16 cellular contexts compared by ENCODE assay signal in the genomic region with DNA sequence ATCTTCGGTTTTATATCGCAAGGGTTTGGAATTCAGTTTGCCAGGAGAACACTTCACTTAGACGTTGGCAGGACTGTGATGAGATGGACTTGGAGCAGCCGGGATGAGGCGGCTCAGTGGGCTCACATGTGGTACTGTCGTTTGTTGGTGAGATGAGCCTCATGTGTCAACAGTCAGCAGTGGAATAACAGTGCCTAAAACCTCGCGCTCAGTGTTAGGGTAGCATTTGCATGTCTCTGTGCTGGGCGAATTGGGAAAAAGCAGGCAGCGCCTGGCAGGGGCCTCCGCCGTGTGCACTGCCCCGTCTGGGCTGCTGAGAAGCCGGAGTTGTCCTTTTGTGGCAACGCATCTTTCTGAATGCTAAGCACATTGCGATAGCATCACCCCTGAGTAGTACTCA.
"Had no signal": no experiment of that assay in that cellular context is flagged by ENCODE, and none has a peak within 500 bp of the region (broad histone marks: within the 10 kb centered on the region; RNA-seq: fewer than 3 reads in every experiment).

No MANE protein-coding gene starts in this region.

- H3K36me3 Mint-ChIP-seq: natural killer cell treated with Interleukin-12 subunit alpha and Interleukin-12 subunit beta and Interleukin-15 and Interleukin-18, amount 100 ng/mL, for 72 hours; stimulated activated memory B cell treated with anti-CD40 and anti-IgM and Interleukin-4, amounts not matched to agents 10 μg/mL and 1 μg/mL and 100 μg/mL, for 72 hours had no signal

- H3K27ac ChIP-seq: coronary artery, right atrium auricular region, spleen, tibial artery, upper lobe of right lung, vagina had no signal

- H3K9me3 ChIP-seq: mucosa of descending colon, right atrium auricular region, spleen, tibial artery, upper lobe of right lung, vagina had no signal

- H3K27ac Mint-ChIP-seq: natural killer cell treated with Interleukin-12 subunit alpha and Interleukin-12 subunit beta and Interleukin-15 and Interleukin-18, amount 100 ng/mL, for 72 hours; stimulated activated memory B cell treated with anti-CD40 and anti-IgM and Interleukin-4, amounts not matched to agents 10 μg/mL and 1 μg/mL and 100 μg/mL, for 72 hours; stimulated activated naive CD8-positive, alpha-beta T cell treated with anti-CD3 and anti-CD28 coated beads, Interleukin-15, Interleukin-2, amounts not matched to agents 100 ng/mL and 50 ng/mL, for 24 hours had no signal

- H3K27me3 ChIP-seq: right atrium auricular region, tibial artery, upper lobe of right lung, vagina had no signal

- H3K9me3 Mint-ChIP-seq: natural killer cell treated with Interleukin-12 subunit alpha and Interleukin-12 subunit beta and Interleukin-15 and Interleukin-18, amount 100 ng/mL, for 72 hours; stimulated activated naive CD8-positive, alpha-beta T cell treated with anti-CD3 and anti-CD28 coated beads, Interleukin-15, Interleukin-2, amounts not matched to agents 100 ng/mL and 50 ng/mL, for 24 hours had no signal

- DNase-seq: caudate nucleus; effector CD4-positive, alpha-beta T cell; foreskin melanocyte; mucosa of descending colon; spleen; stimulated activated CD4-positive, alpha-beta T cell treated with anti-CD3 and anti-CD28 coated beads, Interleukin-15, amount 100 ng/mL, for 24 hours; stimulated activated CD4-positive, alpha-beta T cell treated with anti-CD3 and anti-CD28 coated beads, Interleukin-1b, Interleukin-23, amount 100 ng/mL, for 48 hours; stimulated activated CD4-positive, alpha-beta T cell treated with anti-CD3 and anti-CD28 coated beads, Interleukin-4, amount 100 ng/mL, for 24 hours; tibial artery; upper lobe of right lung had no signal

- H3K4me1 Mint-ChIP-seq: stimulated activated memory B cell treated with anti-CD40 and anti-IgM and Interleukin-4, amounts not matched to agents 10 μg/mL and 1 μg/mL and 100 μg/mL, for 72 hours had no signal

- H3K4me3 Mint-ChIP-seq: natural killer cell treated with Interleukin-12 subunit alpha and Interleukin-12 subunit beta and Interleukin-15 and Interleukin-18, amount 100 ng/mL, for 72 hours; stimulated activated memory B cell treated with anti-CD40 and anti-IgM and Interleukin-4, amounts not matched to agents 10 μg/mL and 1 μg/mL and 100 μg/mL, for 72 hours; stimulated activated naive CD8-positive, alpha-beta T cell treated with anti-CD3 and anti-CD28 coated beads, Interleukin-15, Interleukin-2, amounts not matched to agents 100 ng/mL and 50 ng/mL, for 24 hours had no signal

- H3K27me3 Mint-ChIP-seq: stimulated activated naive CD8-positive, alpha-beta T cell treated with anti-CD3 and anti-CD28 coated beads, Interleukin-15, Interleukin-2, amounts not matched to agents 100 ng/mL and 50 ng/mL, for 24 hours had no signal

- H3K4me3 ChIP-seq: coronary artery, mucosa of descending colon, right atrium auricular region, spleen, tibial artery, upper lobe of right lung, vagina had no signal

- ATAC-seq: mucosa of descending colon; stimulated activated memory B cell treated with anti-CD40 and anti-IgM and Interleukin-4, amounts not matched to agents 10 μg/mL and 1 μg/mL and 100 μg/mL, for 72 hours had no signal

- H3K4me1 ChIP-seq: right atrium auricular region, tibial artery, upper lobe of right lung, vagina had no signal
